In the genomic region with DNA sequence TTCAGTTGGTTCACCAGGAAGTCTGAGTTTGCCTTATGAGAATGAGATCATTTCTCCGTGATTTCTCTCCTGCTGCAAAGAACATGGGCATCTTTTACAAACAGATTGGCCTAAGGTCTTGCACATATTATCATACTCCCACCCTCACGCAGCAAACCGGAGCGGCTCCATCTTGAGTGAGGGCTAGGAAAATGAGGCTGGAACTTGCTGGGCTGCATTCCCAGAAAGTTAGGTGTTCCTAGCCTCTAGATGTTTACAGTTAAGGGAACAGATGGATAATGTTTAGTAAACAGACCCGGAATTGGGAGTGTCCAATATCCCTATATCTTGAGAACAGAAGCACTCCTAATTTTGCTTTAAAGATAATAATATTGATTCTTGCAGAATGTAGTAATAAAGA, we compare ENCODE assay signal across 22 cellular contexts.
DNase-seq lines count a peak whose midpoint lies in the region; ATAC-seq, FAIRE-seq and TF ChIP-seq lines count a peak whose summit lies in the region.
"Had no signal": no experiment of that assay in that cellular context is flagged by ENCODE, and none has a peak within 500 bp of the region (broad histone marks: within the 10 kb centered on the region; RNA-seq: fewer than 3 reads in every experiment).

No MANE protein-coding gene starts in this region.

- POLR2A ChIA-PET in A549 (lab: Yijun Ruan, JAX) = no interaction called here

- no peak overlapping the region for H3K4me3 ChIP-seq in A549
- H3K4me3 ChIP-seq in astrocyte (ENCODE audit: insufficient read depth, low read depth, low read length) = no peak overlapping the region
- no peak overlapping the region for H3K4me3 ChIP-seq in trophoblast cell (ENCODE audit: low read depth, low read length)
- H3K4me3 ChIP-seq: BLaER1 treated with 17β-estradiol and CSF1 and Interleukin-3, amounts not matched to agents 10 nM and 100 nM; GM12878 had no signal

- H4K91ac ChIP-seq in trophoblast cell (ENCODE audit: low read depth, low read length) = no peak overlapping the region

- no peak overlapping the region for H3K27ac ChIP-seq in A549
- no peak overlapping the region for H3K27ac ChIP-seq in astrocyte (ENCODE audit: low read depth, low read length)
- H3K27ac ChIP-seq in trophoblast cell (ENCODE audit: low read depth, low read length) = no peak overlapping the region
- H3K27ac ChIP-seq: 22Rv1; BLaER1 treated with 17β-estradiol and CSF1 and Interleukin-3, amounts not matched to agents 10 nM and 100 nM; C4-2B had no signal

- H3K4me1 ChIP-seq in A549 (no peaks in the 10 kb centered on the region), astrocyte (ENCODE audit: insufficient read depth, low read length) (no peaks in the 10 kb centered on the region), trophoblast cell (ENCODE audit: control insufficient read depth in 1 of 2, insufficient read depth in 2 of 2, low read length in 2 of 2) (peaks cover 6 to 16% of the 10 kb centered on the region in 2 experiments)
- H3K4me1 ChIP-seq: BLaER1 treated with 17β-estradiol and CSF1 and Interleukin-3, amounts not matched to agents 10 nM and 100 nM; Caco-2 had no signal

- H2BK120ac ChIP-seq in trophoblast cell (ENCODE audit: insufficient read depth, low read length, poor library complexity) = no peak overlapping the region

- WGBS in A549 (ENCODE audit: missing lambda C conversion rate) = 34% methylated on average over 5 of the region's 5 CpGs
- WGBS in trophoblast cell (ENCODE audit: extremely low coverage, insufficient coverage, insufficient read length) = no CpG with 5 or more reads among the region's 5 CpGs

- no peak for ATAC-seq in A549
- ATAC-seq: CD8-positive, alpha-beta T cell; GM12878 had no signal

- TF ChIP-seq POLR2A in A549 (IDR thresholded peaks at IDR 0.05; ENCODE audit: low read length) = no peak

- H3K36me3 ChIP-seq in astrocyte (ENCODE audit: insufficient read depth, low read length) (no peaks in the 10 kb centered on the region), trophoblast cell (ENCODE audit: control insufficient read depth in 1 of 2, insufficient read depth in 2 of 2, low read length in 2 of 2) (no peaks in the 10 kb centered on the region)
- H3K36me3 ChIP-seq: BLaER1 treated with 17β-estradiol and CSF1 and Interleukin-3, amounts not matched to agents 10 nM and 100 nM had no signal

- no peak overlapping the region for H2BK12ac ChIP-seq in trophoblast cell (ENCODE audit: low read length)

- no peak overlapping the region for H2BK5ac ChIP-seq in trophoblast cell (ENCODE audit: low read depth, low read length, poor library complexity)

- no peaks in the 10 kb centered on the region for H3K9me3 ChIP-seq in A549
- no peaks in the 10 kb centered on the region for H3K9me3 ChIP-seq in astrocyte (ENCODE audit: insufficient read depth, low read depth, low read length)
- no peaks in the 10 kb centered on the region for H3K9me3 ChIP-seq in trophoblast cell (ENCODE audit: insufficient read depth, low read depth, low read length)
- H3K9me3 ChIP-seq: BLaER1 treated with 17β-estradiol and CSF1 and Interleukin-3, amounts not matched to agents 10 nM and 100 nM; Caco-2 had no signal

- no peak overlapping the region for H4K8ac ChIP-seq in trophoblast cell (ENCODE audit: low read depth, low read length)

- no peak for DNase-seq in A549 (ENCODE audit: low read depth in 1 of 2, low spot score in 1 of 2)
- DNase-seq in astrocyte (ENCODE audit: low read depth) = no peak
- peak; percentile 1 to 61 for DNase-seq in trophoblast cell
- DNase-seq in AG08396 (ENCODE audit: low spot score) = no peak
- DNase-seq in GM03348 (ENCODE audit: low spot score) = no peak
- DNase-seq: ACHN; AML-193; Caco-2; Calu3; CD4-positive, alpha-beta T cell; CD8-positive, alpha-beta T cell; DMS79 treated with DMSO at 0.1 percent for 48 hours; GF-D8 had no signal

- H3K9ac ChIP-seq in astrocyte (ENCODE audit: low read length) (no peak overlapping the region), trophoblast cell (ENCODE audit: low read length) (no peak overlapping the region)
- H3K9ac ChIP-seq: BLaER1 treated with 17β-estradiol and CSF1 and Interleukin-3, amounts not matched to agents 10 nM and 100 nM had no signal

- H3K36me3 Mint-ChIP-seq in astrocyte (ENCODE audit: low read depth, unreplicated experiment) = no peaks in the 10 kb centered on the region
- H3K36me3 Mint-ChIP-seq: CD8-positive, alpha-beta T cell had no signal

- no peak overlapping the region for H3K4me3 Mint-ChIP-seq in astrocyte (ENCODE audit: unreplicated experiment)
- H3K4me3 Mint-ChIP-seq: B cell; CD4-positive, alpha-beta T cell; CD8-positive, alpha-beta T cell had no signal

- H3K27me3 ChIP-seq in astrocyte (ENCODE audit: insufficient read depth, low read length) (no peaks in the 10 kb centered on the region), trophoblast cell (ENCODE audit: insufficient read depth, low read length) (no peaks in the 10 kb centered on the region)
- H3K27me3 ChIP-seq: BLaER1 treated with 17β-estradiol and CSF1 and Interleukin-3, amounts not matched to agents 10 nM and 100 nM had no signal

- no peaks in the 10 kb centered on the region for H3K79me2 ChIP-seq in astrocyte (ENCODE audit: insufficient read depth, low read length)
- no peaks in the 10 kb centered on the region for H3K79me2 ChIP-seq in trophoblast cell (ENCODE audit: control insufficient read depth, insufficient read depth, low read length, poor library complexity)

- TF ChIP-seq EP300 in A549 (IDR thresholded peaks at IDR 0.05) = no peak

- peaks cover under 1% of the 10 kb centered on the region for H3K27me3 Mint-ChIP-seq in astrocyte (ENCODE audit: low read depth, unreplicated experiment)
- H3K27me3 Mint-ChIP-seq: B cell; CD4-positive, alpha-beta T cell had no signal

- H3K9me3 Mint-ChIP-seq in astrocyte (ENCODE audit: unreplicated experiment) = no peaks in the 10 kb centered on the region
- H3K9me3 Mint-ChIP-seq: CD4-positive, alpha-beta T cell; CD8-positive, alpha-beta T cell had no signal

- H2AFZ ChIP-seq in astrocyte (ENCODE audit: low read depth, low read length) = no peak overlapping the region
- no peak overlapping the region for H2AFZ ChIP-seq in trophoblast cell (ENCODE audit: insufficient read depth, low read length, poor library complexity)

- H3K18ac ChIP-seq in trophoblast cell (ENCODE audit: low read length) = no peak overlapping the region

- H3K23ac ChIP-seq in trophoblast cell (ENCODE audit: low read length) = no peak overlapping the region

- peaks cover 2% of the 10 kb centered on the region for H3K79me1 ChIP-seq in trophoblast cell (ENCODE audit: low read length)

- TF ChIP-seq CTCF in A549 (IDR thresholded peaks at IDR 0.05) = no peak
- TF ChIP-seq CTCF in astrocyte (IDR thresholded peaks at IDR 0.05; ENCODE audit: insufficient read depth, low read depth, low read length) = no peak

- H3K4ac ChIP-seq in trophoblast cell (ENCODE audit: low read depth, low read length) = no peak overlapping the region

- CTCF ChIA-PET in A549 (lab: Yijun Ruan, JAX) = no interaction called here

- H4K20me1 ChIP-seq in astrocyte (ENCODE audit: insufficient read depth, low read length) = no peaks in the 10 kb centered on the region
- H4K20me1 ChIP-seq: BLaER1 treated with 17β-estradiol and CSF1 and Interleukin-3, amounts not matched to agents 10 nM and 100 nM had no signal

- no peak overlapping the region for H2AK5ac ChIP-seq in trophoblast cell (ENCODE audit: low read length)

- no peak overlapping the region for H3K27ac Mint-ChIP-seq in astrocyte (ENCODE audit: unreplicated experiment)
- H3K27ac Mint-ChIP-seq: B cell; CD4-positive, alpha-beta T cell; CD8-positive, alpha-beta T cell had no signal

- TF ChIP-seq RAD21 in A549 (conservative IDR thresholded peaks at IDR 0.05 in 1 of 2, IDR thresholded peaks at IDR 0.05 in 1 of 2) = no peak

- FAIRE-seq in A549 (lab: Jason Lieb, UNC) = peak; percentile 18
- FAIRE-seq in astrocyte (lab: Jason Lieb, UNC) = peak; percentile 78
- FAIRE-seq: D721Med, G401.6, GM12878, GM12892, GM18507 had no signal

- peaks cover 6% of the 10 kb centered on the region for H3K4me1 Mint-ChIP-seq in astrocyte (ENCODE audit: low read depth, unreplicated experiment)

- H3K4me2 ChIP-seq in A549 (no peak overlapping the region), astrocyte (ENCODE audit: low read length) (no peak overlapping the region), trophoblast cell (ENCODE audit: low read length) (no peak overlapping the region)
- H3K4me2 ChIP-seq: BLaER1 treated with 17β-estradiol and CSF1 and Interleukin-3, amounts not matched to agents 10 nM and 100 nM had no signal

- no peak overlapping the region for H3K14ac ChIP-seq in trophoblast cell (ENCODE audit: low read length)

- H4K12ac ChIP-seq in trophoblast cell (ENCODE audit: low read depth, low read length) = no peak overlapping the region

TF ChIP-seq in A549, 52 proteins besides CTCF, POLR2A, EP300 and RAD21:
- TF ChIP-seq HOXB13 (CRISPR knock-in tag; IDR thresholded peaks at IDR 0.05; ENCODE audit: low read depth) = no peak
- no peak for TF ChIP-seq SREBF2 (IDR thresholded peaks at IDR 0.05)

Comparison
In these comparisons a context has a peak if more than half of its experiments do, and no peak if none do; other contexts are left out.
1. DNase-seq: peak in trophoblast cell (2 of 2); none in A549 (0 of 2), astrocyte (single experiment), AG08396 (single experiment) and GM03348 (single experiment).